17 cellular contexts compared by ENCODE assay signal in genomic region chr18:68435581-68435980, GRCh38.
DNase-seq lines count a peak whose midpoint lies in the region; ATAC-seq, FAIRE-seq and TF ChIP-seq lines count a peak whose summit lies in the region.
"Had no signal": no experiment of that assay in that cellular context is flagged by ENCODE, and none has a peak within 500 bp of the region (broad histone marks: within the 10 kb centered on the region; RNA-seq: fewer than 3 reads in every experiment).

No MANE protein-coding gene starts in this region.

- H3K9me3 Mint-ChIP-seq in HFFc6 (peaks cover 19% of the 10 kb centered on the region), chondrocyte (ENCODE audit: low read depth) (peaks cover 9% of the 10 kb centered on the region)
- H3K9me3 Mint-ChIP-seq in activated T-helper 2 cell treated with anti-CD3 and anti-CD28 coated beads, Interferon-gamma antibody, Interleukin-2, Interleukin-4, amounts not matched to agents 10 μg/mL and 5 μg/mL and 100 μg/mL, durations not matched to agents 14 hours and 24 hours and 36 hours, result peaks cover 9% of the 10 kb centered on the region

- H3K27ac Mint-ChIP-seq in HFFc6 (peak overlapping the region; percentile 56), chondrocyte (ENCODE audit: unreplicated experiment) (no peak overlapping the region)
- no peak overlapping the region for H3K27ac Mint-ChIP-seq in activated T-helper 2 cell treated with anti-CD3 and anti-CD28 coated beads, Interferon-gamma antibody, Interleukin-2, Interleukin-4, amounts not matched to agents 10 μg/mL and 5 μg/mL and 100 μg/mL, durations not matched to agents 14 hours and 24 hours and 36 hours

- TF ChIP-seq CTCF in D721Med (IDR thresholded peaks at IDR 0.05; ENCODE audit: insufficient read depth, missing control alignments), result no peak
- no peak for TF ChIP-seq CTCF in HFFc6 (IDR thresholded peaks at IDR 0.05)
- no peak for TF ChIP-seq CTCF in chondrocyte (IDR thresholded peaks at IDR 0.05)

- H3K4me1 Mint-ChIP-seq in HFFc6 (ENCODE audit: low read depth) (peaks cover 88% of the 10 kb centered on the region), chondrocyte (ENCODE audit: low read depth) (peaks cover 36% of the 10 kb centered on the region)
- peaks cover 5% of the 10 kb centered on the region for H3K4me1 Mint-ChIP-seq in activated T-helper 2 cell treated with anti-CD3 and anti-CD28 coated beads, Interferon-gamma antibody, Interleukin-2, Interleukin-4, amounts not matched to agents 10 μg/mL and 5 μg/mL and 100 μg/mL, durations not matched to agents 14 hours and 24 hours and 36 hours (ENCODE audit: low read depth)
- H3K4me1 Mint-ChIP-seq: CD4-positive, CD25-positive, alpha-beta regulatory T cell had no signal

- DNase-seq in D721Med (ENCODE audit: insufficient read length, low spot score), result no peak
- DNase-seq in HFFc6, result no peak
- DNase-seq in epithelial cell of prostate (ENCODE audit: low read depth, low spot score), result no peak
- DNase-seq in NCI-H2227 treated with DMSO at 0.1 percent for 48 hours (lab: John Stamatoyannopoulos, UW), result no peak
- DNase-seq in activated T-helper 2 cell treated with anti-CD3 and anti-CD28 coated beads, Interferon-gamma antibody, Interleukin-2, Interleukin-4, amounts not matched to agents 10 μg/mL and 5 μg/mL and 100 μg/mL, durations not matched to agents 14 hours and 24 hours and 36 hours (ENCODE audit: low spot score), result no peak
- DNase-seq in chondrocyte (ENCODE audit: low spot score), result no peak
- DNase-seq: AML-193; CD4-positive, CD25-positive, alpha-beta regulatory T cell; DMS 273 treated with DMSO at 0.1 percent for 48 hours had no signal

- H3K4me3 Mint-ChIP-seq in HFFc6, result no peak overlapping the region
- H3K4me3 Mint-ChIP-seq in activated T-helper 2 cell treated with anti-CD3 and anti-CD28 coated beads, Interferon-gamma antibody, Interleukin-2, Interleukin-4, amounts not matched to agents 10 μg/mL and 5 μg/mL and 100 μg/mL, durations not matched to agents 14 hours and 24 hours and 36 hours (ENCODE audit: low read depth), result no peak overlapping the region
- H3K4me3 Mint-ChIP-seq in chondrocyte (ENCODE audit: unreplicated experiment), result no peak overlapping the region
- H3K4me3 Mint-ChIP-seq: CD4-positive, CD25-positive, alpha-beta regulatory T cell had no signal

- intact Hi-C loops in activated T-helper 2 cell treated with anti-CD3 and anti-CD28 coated beads, Interferon-gamma antibody, Interleukin-2, Interleukin-4, amounts not matched to agents 10 μg/mL and 5 μg/mL and 100 μg/mL, durations not matched to agents 14 hours and 24 hours and 36 hours (cut with micrococcal nuclease), result no loop called here

- no peak for ATAC-seq in GM19328 (IDR thresholded peaks at IDR 0.05; ENCODE audit: unreplicated experiment)
- ATAC-seq: A549, K562 had no signal

- peak overlapping the region; percentile 60 for H3K27ac ChIP-seq in epithelial cell of prostate
- H3K27ac ChIP-seq: A549, BLaER1, HL-60 had no signal

- H3K36me3 Mint-ChIP-seq in HFFc6 (ENCODE audit: low read depth), result peaks cover 38% of the 10 kb centered on the region
- H3K36me3 Mint-ChIP-seq in activated T-helper 2 cell treated with anti-CD3 and anti-CD28 coated beads, Interferon-gamma antibody, Interleukin-2, Interleukin-4, amounts not matched to agents 10 μg/mL and 5 μg/mL and 100 μg/mL, durations not matched to agents 14 hours and 24 hours and 36 hours (ENCODE audit: low read depth), result no peaks in the 10 kb centered on the region
- no peaks in the 10 kb centered on the region for H3K36me3 Mint-ChIP-seq in chondrocyte (ENCODE audit: low read depth)
- H3K36me3 Mint-ChIP-seq: CD4-positive, CD25-positive, alpha-beta regulatory T cell had no signal

- FAIRE-seq in D721Med (lab: Jason Lieb, UNC), result peak; percentile 99
- FAIRE-seq: A549, G401.6, GM12891, H1, K562 had no signal

- H3K27me3 Mint-ChIP-seq in HFFc6 (ENCODE audit: insufficient read depth), result no peaks in the 10 kb centered on the region
- H3K27me3 Mint-ChIP-seq in activated T-helper 2 cell treated with anti-CD3 and anti-CD28 coated beads, Interferon-gamma antibody, Interleukin-2, Interleukin-4, amounts not matched to agents 10 μg/mL and 5 μg/mL and 100 μg/mL, durations not matched to agents 14 hours and 24 hours and 36 hours (ENCODE audit: low read depth), result no peaks in the 10 kb centered on the region
- no peaks in the 10 kb centered on the region for H3K27me3 Mint-ChIP-seq in chondrocyte (ENCODE audit: low read depth)
- H3K27me3 Mint-ChIP-seq: CD4-positive, CD25-positive, alpha-beta regulatory T cell had no signal
